12 cellular contexts compared by ENCODE assay signal in genomic region chr4:143356493-143356892, GRCh38. TPM values are rescaled to one million over a fixed set of nuclear protein-coding genes. Genes with fewer than 3 reads are reported as not detected.
DNase-seq lines count a peak whose midpoint lies in the region; ATAC-seq, FAIRE-seq and TF ChIP-seq lines count a peak whose summit lies in the region.
"Had no signal": no experiment of that assay in that cellular context is flagged by ENCODE, and none has a peak within 500 bp of the region (broad histone marks: within the 10 kb centered on the region; RNA-seq: fewer than 3 reads in every experiment).

No MANE protein-coding gene starts in this region.

- intact Hi-C loops in Right ventricle myocardium superior (cut with DNase I) (no loop called here), cardiac septum (cut with DNase I) (no loop called here), posterior vena cava (cut with DNase I) (loop anchor here in 1 of 2 donors (10.0 kb wide), 1 partner anchor 48 kb away; no protein-coding TSS in a partner anchor)

- no peak for FAIRE-seq in D721Med (lab: Jason Lieb, UNC)
- FAIRE-seq: A549, H1 had no signal

- no peak for DNase-seq in Right ventricle myocardium superior
- no peak for DNase-seq in cardiac septum (ENCODE audit: low spot score)
- peak; percentile 30 for DNase-seq in astrocyte of the hippocampus (ENCODE audit: low read depth, low spot score)
- DNase-seq in left lobe of liver (ENCODE audit: low spot score): no peak
- DNase-seq in stimulated activated CD4-positive, alpha-beta T cell treated with anti-CD3 and anti-CD28 coated beads, Interleukin-2, amount 100 ng/mL, for 24 hours: no peak
- no peak for DNase-seq in posterior vena cava (ENCODE audit: low spot score)
- no peak for DNase-seq in SKM-1 (lab: John Stamatoyannopoulos, UW; ENCODE audit: unreplicated experiment)
- no peak for DNase-seq in D721Med (ENCODE audit: insufficient read length, low spot score)
- DNase-seq: activated CD4-positive, alpha-beta T cell treated with anti-CD3 and anti-CD28 coated beads for 48 hours; NCI-H1417 had no signal

- ATAC-seq in Right ventricle myocardium superior (ENCODE audit: poor library complexity) (peak; percentile 61), left lobe of liver (peak; percentile 61)
- ATAC-seq: A549 had no signal

- no peak for TF ChIP-seq CTCF in D721Med (IDR thresholded peaks at IDR 0.05; ENCODE audit: insufficient read depth, missing control alignments)

RNA-seq across cellular contexts. Expression of gene GAB1, which starts 19.8 kb away (rescaled TPM):
- total RNA-seq in Right ventricle myocardium superior (72.5 TPM), cardiac septum (90.8 TPM), left lobe of liver (11.1 TPM), posterior vena cava (10 to 100 TPM; 36.0 to 36.6 TPM)
